In genomic region chr19:48806518-48806817, GRCh38 we compare ENCODE assay signal across 7 cellular contexts. TPM values are rescaled to one million over a fixed set of nuclear protein-coding genes. Genes with fewer than 3 reads are reported as not detected.
DNase-seq lines count a peak whose midpoint lies in the region; ATAC-seq and TF ChIP-seq lines count a peak whose summit lies in the region.
"Had no signal": no experiment of that assay in that cellular context is flagged by ENCODE, and none has a peak within 500 bp of the region (broad histone marks: within the 10 kb centered on the region; RNA-seq: fewer than 3 reads in every experiment).

No MANE protein-coding gene starts in this region.

- H3K9me3 Mint-ChIP-seq in GM23338: no peaks in the 10 kb centered on the region

- H3K9me2 ChIP-seq in GM23338 (ENCODE audit: insufficient read depth): no peaks in the 10 kb centered on the region

- no peaks in the 10 kb centered on the region for H4K20me1 ChIP-seq in GM23338 (replicated peaks; ENCODE audit: insufficient read depth)

- H3K27me3 Mint-ChIP-seq in GM23338 (ENCODE audit: insufficient read depth, low read depth, poor library complexity): peaks cover 24% of the 10 kb centered on the region

- H3F3A ChIP-seq in GM23338 (replicated peaks; ENCODE audit: low read depth): peaks cover 18% of the 10 kb centered on the region; the same call in 1 of the 2 replicates

- no peak overlapping the region; the same call in 1 of the 3 replicates for H3K4me3 Mint-ChIP-seq in GM23338

- 100% methylated on average over 1 of the region's 5 CpGs for WGBS in suprapubic skin

- H3K36me3 ChIP-seq in GM23338 (ENCODE audit: insufficient read depth) (no peaks in the 10 kb centered on the region), suprapubic skin (peaks cover 12% of the 10 kb centered on the region)

- no peak overlapping the region for H2AFZ ChIP-seq in GM23338

- no peak overlapping the region for H3K27ac ChIP-seq in GM23338 (ENCODE audit: low read depth)
- H3K27ac ChIP-seq in suprapubic skin: no peak overlapping the region

- ATAC-seq in GM23338 (no peak), HG03469 (IDR thresholded peaks at IDR 0.05; ENCODE audit: unreplicated experiment) (no peak)

- no peak for TF ChIP-seq POLR2A in suprapubic skin (IDR thresholded peaks at IDR 0.05)

- H3K79me2 ChIP-seq in GM23338 (replicated peaks; ENCODE audit: insufficient read depth): 0 out of 2 replicates have a peak, but pooled peaks cover 3% of the 10 kb centered on the region

- TF ChIP-seq CTCF in GM23338 (conservative IDR thresholded peaks at IDR 0.05; ENCODE audit: low read depth in 2 of 2) (no peak), suprapubic skin (IDR thresholded peaks at IDR 0.05) (no peak)

- H3K4me1 ChIP-seq in GM23338 (ENCODE audit: insufficient read depth) (peaks cover 17% of the 10 kb centered on the region), suprapubic skin (peaks cover 19% of the 10 kb centered on the region)

- peak; percentile 94 for DNase-seq in GM23338 (ENCODE audit: low spot score)
- DNase-seq in activated CD4-positive, alpha-beta T cell treated with anti-CD3 and anti-CD28 coated beads for 4 hours: peak; percentile 26 to 42
- DNase-seq in middle frontal gyrus (ENCODE audit: extremely low spot score, low spot score): peak; percentile 64
- DNase-seq in NK-92 (lab: John Stamatoyannopoulos, UW; ENCODE audit: unreplicated experiment): no peak
- no peak for DNase-seq in suprapubic skin (ENCODE audit: low spot score in 2 of 2)

- H3K4me3 ChIP-seq in GM23338: no peak overlapping the region
- no peak overlapping the region for H3K4me3 ChIP-seq in suprapubic skin
- H3K4me3 ChIP-seq: SK-N-MC had no signal

- peak overlapping the region; percentile 93 for H3K27ac Mint-ChIP-seq in GM23338

- no peak overlapping the region for H3K4me2 ChIP-seq in GM23338

- H3K27me3 ChIP-seq in GM23338 (ENCODE audit: insufficient read depth): peaks cover 8% of the 10 kb centered on the region; the same call in 1 of the 2 replicates
- no peaks in the 10 kb centered on the region for H3K27me3 ChIP-seq in suprapubic skin

- H3K4me1 Mint-ChIP-seq in GM23338: peaks cover 32% of the 10 kb centered on the region

- no peak for TF ChIP-seq EP300 in suprapubic skin (IDR thresholded peaks at IDR 0.05)

- H3K9me3 ChIP-seq in suprapubic skin: no peaks in the 10 kb centered on the region

- H3K36me3 Mint-ChIP-seq in GM23338 (ENCODE audit: low read depth): no peaks in the 10 kb centered on the region; the same call in 2 of the 3 replicates

TF ChIP-seq in GM23338, 12 proteins besides CTCF, POLR2A, EP300 and RAD21:
- TF ChIP-seq EZH2phosphoT487 (IDR thresholded peaks at IDR 0.05; ENCODE audit: unreplicated experiment) (no peak), ETS1 (IDR thresholded peaks at IDR 0.05) (peak; percentile 96)
TF ChIP-seq in GM23338: peak in this region for 1.

RNA-seq across cellular contexts. Expression of gene BCAT2, which starts 4.4 kb away (rescaled TPM):
- 30.6 and 53.5 TPM in 2 replicates for total RNA-seq in GM23338 (2014; rRNA removed; shearing (Covaris generic))
- polyA plus RNA-seq in GM23338 (2016; fragmentation: Nextera tagmentation; extraction: Ambion mirVana): 30.4 and 35.8 TPM in 2 replicates
- 10 to 100 TPM; 33.5 to 50.6 (median 38.1) TPM for total RNA-seq in suprapubic skin

RNA-seq across cellular contexts. Expression of gene HSD17B14, which starts 29.8 kb away (rescaled TPM):
- 5.0 and 8.4 TPM in 2 replicates for total RNA-seq in GM23338 (2014; rRNA removed; shearing (Covaris generic))
- polyA plus RNA-seq in GM23338 (2016; fragmentation: Nextera tagmentation; extraction: Ambion mirVana): 11.6 and 11.7 TPM in 2 replicates
- 1 to 10 TPM; 2.5 to 3.4 (median 3.1) TPM for total RNA-seq in suprapubic skin

RNA-seq across cellular contexts. Expression of gene FGF21, which starts 51.1 kb away (rescaled TPM):
- 1.3 TPM in 1 of 2 replicates, not detected in the other for total RNA-seq in GM23338 (2014; rRNA removed; shearing (Covaris generic))
- polyA plus RNA-seq in GM23338 (2016; fragmentation: Nextera tagmentation; extraction: Ambion mirVana): 0.78 and 1.1 TPM in 2 replicates
- total RNA-seq in suprapubic skin: not detected

RNA-seq across cellular contexts. Expression of gene FUT1, which starts 54.0 kb away (rescaled TPM):
- total RNA-seq in GM23338 (2014; rRNA removed; shearing (Covaris generic)): 20.3 and 20.8 TPM in 2 replicates
- polyA plus RNA-seq in GM23338 (2016; fragmentation: Nextera tagmentation; extraction: Ambion mirVana): 4.4 and 4.7 TPM in 2 replicates
- 1 to 10 TPM; 1.2 to 3.9 (median 2.6) TPM for total RNA-seq in suprapubic skin

RNA-seq across cellular contexts. Expression of gene IZUMO1, which starts 59.8 kb away (rescaled TPM):
- total RNA-seq in GM23338 (2014; rRNA removed; shearing (Covaris generic)): 1.7 and 3.5 TPM in 2 replicates
- polyA plus RNA-seq in GM23338 (2016; fragmentation: Nextera tagmentation; extraction: Ambion mirVana): 1.2 and 1.3 TPM in 2 replicates
- under 1 TPM in 2 of 4 donors, not detected in 2; 0.40 to 0.45 TPM for total RNA-seq in suprapubic skin

Comparison
In these comparisons a context has a peak if more than half of its experiments do, and no peak if none do; other contexts are left out.
1. DNase-seq: peak in GM23338 (single experiment), activated CD4-positive, alpha-beta T cell treated with anti-CD3 and anti-CD28 coated beads for 4 hours (2 of 2) and middle frontal gyrus (single experiment); none in NK-92 (single experiment) and suprapubic skin (0 of 2).